In genomic region chr1:182633657-182634281, GRCh38 we compare ENCODE assay signal across 12 cellular contexts. TPM values are rescaled to one million over a fixed set of nuclear protein-coding genes. Genes with fewer than 3 reads are reported as not detected.
DNase-seq lines count a peak whose midpoint lies in the region; ATAC-seq and TF ChIP-seq lines count a peak whose summit lies in the region.
"Had no signal": no experiment of that assay in that cellular context is flagged by ENCODE, and none has a peak within 500 bp of the region (broad histone marks: within the 10 kb centered on the region; RNA-seq: fewer than 3 reads in every experiment).

No MANE protein-coding gene starts in this region.

- 58 to 70% (median 67%) methylated on average over 10 to 11 of the region's 11 CpGs for WGBS in psoas muscle, 3 donors

- H3K4me1 ChIP-seq in psoas muscle = no peaks in the 10 kb centered on the region

- no peaks in the 10 kb centered on the region for H3K9me3 Mint-ChIP-seq in naive B cell
- no peaks in the 10 kb centered on the region for H3K9me3 Mint-ChIP-seq in natural killer cell
- H3K9me3 Mint-ChIP-seq: activated T-helper 17 cell treated with anti-CD3 and anti-CD28 coated beads, Interleukin-2, amount 50 U/mL, for 72 hours had no signal

- TF ChIP-seq CTCF in psoas muscle (IDR thresholded peaks at IDR 0.05) (no peak), natural killer cell (IDR thresholded peaks at IDR 0.05) (no peak)

- no peak overlapping the region for H3K4me3 ChIP-seq in psoas muscle
- H3K4me3 ChIP-seq: pancreas, transverse colon had no signal

- peak overlapping the region; percentile 36 to 96 (median 78) for H3K27ac Mint-ChIP-seq in naive B cell
- H3K27ac Mint-ChIP-seq in natural killer cell = no peak overlapping the region
- H3K27ac Mint-ChIP-seq: activated T-helper 17 cell treated with anti-CD3 and anti-CD28 coated beads, Interleukin-2, amount 50 U/mL, for 72 hours had no signal

- H3K36me3 ChIP-seq in psoas muscle (ENCODE audit: insufficient read depth in 1 of 2, low read depth in 1 of 2) = no peaks in the 10 kb centered on the region
- H3K36me3 ChIP-seq: pancreas, transverse colon had no signal

- DNase-seq in NCI-H2081 treated with DMSO at 0.1 percent for 48 hours (lab: John Stamatoyannopoulos, UW) = peak; percentile 89
- DNase-seq in SHP77 treated with DMSO at 0.1 percent for 48 hours (lab: John Stamatoyannopoulos, UW) = peak; percentile 97
- DNase-seq in naive B cell = peak; percentile 64
- no peak for DNase-seq in activated T-cell treated with anti-CD3 and anti-CD28 coated beads for 4 hours
- no peak for DNase-seq in psoas muscle
- no peak for DNase-seq in activated CD4-positive, alpha-beta T cell treated with anti-CD3 and anti-CD28 coated beads for 48 hours
- DNase-seq in natural killer cell = no peak
- DNase-seq: pancreas, transverse colon had no signal

- H3K4me3 Mint-ChIP-seq in naive B cell (peak overlapping the region in 5 of 8 donors; percentile 23 to 88 (median 71)), natural killer cell (no peak overlapping the region)
- H3K4me3 Mint-ChIP-seq: activated T-helper 17 cell treated with anti-CD3 and anti-CD28 coated beads, Interleukin-2, amount 50 U/mL, for 72 hours had no signal

- TF ChIP-seq POLR2A in GM18526 (IDR thresholded peaks at IDR 0.05; ENCODE audit: extremely low read depth, insufficient read length) = peak; percentile 18

- intact Hi-C loops in psoas muscle (cut with DNase I) = no loop called here
- intact Hi-C loops in natural killer cell (cut with micrococcal nuclease) = no loop called here

- H3K4me1 Mint-ChIP-seq in naive B cell (peaks cover 41 to 50% (median 44%) of the 10 kb centered on the region in 3 donors), natural killer cell (peaks cover 35 to 37% of the 10 kb centered on the region in 2 donors)

- H3K27me3 ChIP-seq in psoas muscle (ENCODE audit: insufficient read depth in 3 of 3, low read length in 2 of 3) = no peaks in the 10 kb centered on the region
- H3K27me3 ChIP-seq: pancreas, transverse colon had no signal

- no peak overlapping the region for H3K27ac ChIP-seq in psoas muscle
- H3K27ac ChIP-seq: pancreas, transverse colon had no signal

- H3K27me3 Mint-ChIP-seq in naive B cell (no peaks in the 10 kb centered on the region), natural killer cell (ENCODE audit: low read depth in 2 of 2) (peaks cover 50 to 69% of the 10 kb centered on the region in 2 donors)

- no peaks in the 10 kb centered on the region for H3K9me3 ChIP-seq in psoas muscle
- H3K9me3 ChIP-seq: pancreas, transverse colon had no signal

- peak; percentile 77 to 78 for ATAC-seq in naive B cell (ENCODE audit: low read depth in 2 of 2)
- ATAC-seq in psoas muscle = no peak
- no peak for ATAC-seq in natural killer cell
- ATAC-seq: activated T-helper 17 cell treated with anti-CD3 and anti-CD28 coated beads, Interleukin-2, amount 50 U/mL, for 72 hours had no signal

- H3K36me3 Mint-ChIP-seq in naive B cell (no peaks in the 10 kb centered on the region), natural killer cell (no peaks in the 10 kb centered on the region)

RNA-seq across cellular contexts. Expression of gene RGS16, which starts 29.6 kb away (rescaled TPM):
- polyA plus RNA-seq in naive B cell (ENCODE audit: low read depth in 6 of 6) (1 to 10 TPM in 4 of 6 donors, under 1 TPM in 2; 0.52 to 8.9 (median 1.8) TPM), psoas muscle (10 to 100 TPM in 1 of 3 donors, under 1 TPM in 2; 0.72 to 22.5 (median 0.86) TPM)
- total RNA-seq in psoas muscle (10 to 100 TPM in 2 of 4 donors, 1 to 10 TPM in 2; 1.2 to 17.5 (median 6.9) TPM), natural killer cell (1 to 10 TPM; 1.3 to 9.6 (median 4.2) TPM)
- total RNA-seq: LHCN-M2 had no signal

RNA-seq across cellular contexts. Expression of gene RNASEL, which starts 44.7 kb away (rescaled TPM):
- polyA plus RNA-seq in naive B cell (ENCODE audit: low read depth in 6 of 6) = 10 to 100 TPM in 1 of 6 donors, 1 to 10 TPM in 5; 5.0 to 10.1 (median 7.1) TPM
- 1 to 10 TPM; 1.5 to 4.4 (median 2.1) TPM for total RNA-seq in psoas muscle
- 1 to 10 TPM in 1 of 3 donors, under 1 TPM in 2; 0.61 to 3.4 (median 0.82) TPM for polyA plus RNA-seq in psoas muscle
- total RNA-seq in natural killer cell = 1 to 10 TPM; 3.3 to 5.8 (median 4.8) TPM

RNA-seq across cellular contexts. Expression of gene RGS8, which starts 50.6 kb away (rescaled TPM):
- polyA plus RNA-seq in naive B cell (ENCODE audit: low read depth in 6 of 6) (not detected), psoas muscle (under 1 TPM in 2 of 3 donors, not detected in 1; under 0.01 to 0.01 TPM)
- total RNA-seq in psoas muscle (not detected), natural killer cell (not detected)
- total RNA-seq: LHCN-M2, pancreas had no signal

Comparison
In these comparisons a context has a peak if more than half of its experiments do, and no peak if none do; other contexts are left out.
1. DNase-seq: peak in NCI-H2081 treated with DMSO at 0.1 percent for 48 hours (single experiment), SHP77 treated with DMSO at 0.1 percent for 48 hours (single experiment) and naive B cell (single experiment); none in activated T-cell treated with anti-CD3 and anti-CD28 coated beads for 4 hours (single experiment), psoas muscle (0 of 2), activated CD4-positive, alpha-beta T cell treated with anti-CD3 and anti-CD28 coated beads for 48 hours (single experiment) and natural killer cell (single experiment).
2. ATAC-seq: peak in naive B cell (2 of 2); none in psoas muscle (0 of 4) and natural killer cell (0 of 3).
3. H3K27ac Mint-ChIP-seq: peak in naive B cell (6 of 6); none in natural killer cell (0 of 2).